ENCODE assay signal across 13 cellular contexts in the genomic region with DNA sequence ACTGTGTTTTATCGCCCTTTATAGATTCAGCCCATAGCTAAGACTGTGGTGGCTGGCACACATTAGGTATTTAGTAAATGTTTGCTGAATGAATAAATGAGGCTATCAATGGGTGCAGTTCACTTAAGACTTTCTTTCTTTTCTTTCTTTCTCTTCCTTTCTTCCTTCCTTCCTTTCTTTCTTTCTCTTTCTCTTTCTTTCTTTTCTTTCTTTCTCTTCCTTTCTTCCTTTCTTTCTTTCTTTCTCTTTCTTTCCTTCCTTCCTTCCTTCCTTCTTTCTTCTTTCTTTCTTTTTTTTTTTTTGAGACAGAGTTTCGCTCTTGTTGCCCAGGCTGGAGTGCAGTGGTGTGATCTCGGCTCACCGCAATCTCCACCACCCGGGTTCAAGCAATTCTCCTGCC. TPM values are rescaled to one million over a fixed set of nuclear protein-coding genes. Genes with fewer than 3 reads are reported as not detected.
"Had no signal": no experiment of that assay in that cellular context is flagged by ENCODE, and none has a peak within 500 bp of the region (broad histone marks: within the 10 kb centered on the region; RNA-seq: fewer than 3 reads in every experiment).

No MANE protein-coding gene starts in this region.

RNA-seq across cellular contexts. Expression of gene CACNG2, which starts 48.0 kb away (rescaled TPM):
- total RNA-seq: stomach, subcutaneous adipose tissue, suprapubic skin, thoracic aorta, thyroid gland, tibial nerve, transverse colon, upper lobe of left lung, upper lobe of right lung, ureter, urinary bladder, uterus, vagina had no signal
- polyA plus RNA-seq: stomach, urinary bladder had no signal
